1 cellular context compared by ENCODE assay signal in genomic region chr10:79129361-79129997, GRCh38.
TF ChIP-seq lines count a peak whose summit lies in the region.

No MANE protein-coding gene starts in this region.

TF ChIP-seq in K562, 482 proteins besides CTCF, POLR2A, EP300 and RAD21 (continued from another document and continues in another):
- TF ChIP-seq CHD7 (IDR thresholded peaks at IDR 0.05; ENCODE audit: low read depth, low read length) (no peak), NR0B1 (IDR thresholded peaks at IDR 0.05; ENCODE audit: partially characterized antibody) (no peak), NR2C2 (CRISPR knock-in tag; IDR thresholded peaks at IDR 0.05) (no peak), NR2C2 (tag; IDR thresholded peaks at IDR 0.05) (peak; percentile 68; the same call in 1 of the 2 replicates), CREB3 (tag; conservative IDR thresholded peaks at IDR 0.05; ENCODE audit: low read depth) (no peak), DACH1 (IDR thresholded peaks at IDR 0.05; ENCODE audit: partially characterized antibody) (no peak), CBX2 (IDR thresholded peaks at IDR 0.05; ENCODE audit: insufficient read depth, low read length, poor library complexity, severe bottlenecking) (no peak), TAF7 (tag; IDR thresholded peaks at IDR 0.05) (no peak), ID3 (CRISPR knock-in tag; IDR thresholded peaks at IDR 0.05) (no peak), ID3 (tag; IDR thresholded peaks at IDR 0.05) (0 out of 2 replicates have a peak, but pooled peaks have one; percentile 57), ZNF121 (CRISPR knock-in tag; conservative IDR thresholded peaks at IDR 0.05) (no peak), ZNF395 (CRISPR knock-in tag; IDR thresholded peaks at IDR 0.05) (0 out of 2 replicates have a peak, but pooled peaks have one; percentile 11), TBL1XR1 (IDR thresholded peaks at IDR 0.05; ENCODE audit: low read length in 2 of 2) (no peak), RREB1 (CRISPR knock-in tag; IDR thresholded peaks at IDR 0.05) (peak; percentile 65), JUND (IDR thresholded peaks at IDR 0.05; ENCODE audit: borderline replicate concordance, low read depth, low read length) (peak; percentile 74), JUND (tag; IDR thresholded peaks at IDR 0.05; ENCODE audit: borderline replicate concordance, low read depth, low read length) (no peak; the same call in 2 of the 3 replicates), CBX3 (IDR thresholded peaks at IDR 0.05; ENCODE audit: borderline replicate concordance in 1 of 2, low read length in 2 of 2) (no peak), PREB (CRISPR knock-in tag; IDR thresholded peaks at IDR 0.05) (no peak), ZNF830 (CRISPR knock-in tag; IDR thresholded peaks at IDR 0.05) (no peak), PHF21A (IDR thresholded peaks at IDR 0.05; ENCODE audit: borderline replicate concordance, low read depth) (peak; percentile 74; the same call in 1 of the 2 replicates), POLR2AphosphoS2 (IDR thresholded peaks at IDR 0.05; ENCODE audit: low read length) (no peak), JUN (IDR thresholded peaks at IDR 0.05; ENCODE audit: borderline replicate concordance, low read depth, low read length) (peak; percentile 67; the same call in 1 of the 2 replicates), JUN (CRISPR knock-in tag; IDR thresholded peaks at IDR 0.05; ENCODE audit: borderline replicate concordance) (no peak), DPF2 (IDR thresholded peaks at IDR 0.05) (peak; percentile 79), CHCHD3 (CRISPR knock-in tag; IDR thresholded peaks at IDR 0.05) (no peak), GATAD2A (IDR thresholded peaks at IDR 0.05) (peak; percentile 50; the same call in 1 of the 2 replicates), MTA3 (IDR thresholded peaks at IDR 0.05; ENCODE audit: borderline replicate concordance) (0 out of 2 replicates have a peak, but pooled peaks have one; percentile 25)
